ENCODE assay signal across 27 cellular contexts in genomic region chr16:23371368-23371767, GRCh38.
DNase-seq lines count a peak whose midpoint lies in the region; TF ChIP-seq lines count a peak whose summit lies in the region.
"Had no signal": no experiment of that assay in that cellular context is flagged by ENCODE, and none has a peak within 500 bp of the region (broad histone marks: within the 10 kb centered on the region; RNA-seq: fewer than 3 reads in every experiment).

No MANE protein-coding gene starts in this region.

- H3K4me1 ChIP-seq in A673 (ENCODE audit: insufficient read depth, low read length, poor library complexity, severe bottlenecking) (no peaks in the 10 kb centered on the region), OCI-LY1 (ENCODE audit: insufficient read depth, low read length, severe bottlenecking) (no peaks in the 10 kb centered on the region), BE2C (no peaks in the 10 kb centered on the region)
- H3K4me1 ChIP-seq: testis had no signal

- H3K9me2 ChIP-seq in OCI-LY1 (ENCODE audit: low read depth, low read length), result no peaks in the 10 kb centered on the region

- no peaks in the 10 kb centered on the region for H3K9me3 ChIP-seq in A673 (ENCODE audit: low read depth, low read length, poor library complexity, severe bottlenecking)
- no peaks in the 10 kb centered on the region for H3K9me3 ChIP-seq in OCI-LY1 (ENCODE audit: low read length)
- H3K9me3 ChIP-seq in BE2C, result no peaks in the 10 kb centered on the region
- H3K9me3 ChIP-seq: gastrocnemius medialis, pancreas, testis had no signal

- no peak overlapping the region for H3K9ac ChIP-seq in OCI-LY1 (ENCODE audit: low read length)

- H3K36me3 ChIP-seq in A673 (ENCODE audit: insufficient read depth, low read length, poor library complexity, severe bottlenecking), result no peaks in the 10 kb centered on the region
- H3K36me3 ChIP-seq in OCI-LY1 (ENCODE audit: insufficient read depth, low read length), result no peaks in the 10 kb centered on the region
- no peaks in the 10 kb centered on the region for H3K36me3 ChIP-seq in kidney epithelial cell (ENCODE audit: control insufficient read depth, insufficient read depth, low read length)
- H3K36me3 ChIP-seq in BE2C, result no peaks in the 10 kb centered on the region
- H3K36me3 ChIP-seq: gastrocnemius medialis, pancreas had no signal

- CTCF ChIA-PET in A673 (lab: Charles Lee), result no interaction called here

- no peak overlapping the region for H3K4me3 ChIP-seq in A673 (ENCODE audit: low read depth, low read length, poor library complexity, severe bottlenecking)
- no peak overlapping the region for H3K4me3 ChIP-seq in OCI-LY1 (ENCODE audit: low read depth, low read length, poor library complexity, severe bottlenecking)
- no peak overlapping the region for H3K4me3 ChIP-seq in kidney epithelial cell (ENCODE audit: low read depth, low read length)
- H3K4me3 ChIP-seq in BE2C (ENCODE audit: low read depth, low read length), result no peak overlapping the region
- H3K4me3 ChIP-seq: gastrocnemius medialis, hepatocyte, pancreas, testis had no signal

- H3K79me2 ChIP-seq in OCI-LY1 (ENCODE audit: insufficient read depth, low read length), result no peaks in the 10 kb centered on the region
- H3K79me2 ChIP-seq: hepatocyte had no signal

- in situ Hi-C loops in GM13977 (cut with MboI; ENCODE audit: low pct_unique_long_range_greater_than_20kb, low sequenced_read_pairs, unreplicated experiment), result no loop called here

- no peaks in the 10 kb centered on the region for H3F3A ChIP-seq in OCI-LY1 (ENCODE audit: insufficient read depth, low read length)

- H3K4me2 ChIP-seq in OCI-LY1 (ENCODE audit: low read length), result no peak overlapping the region
- H3K4me2 ChIP-seq: hepatocyte had no signal

- TF ChIP-seq CTCF in A673 (conservative IDR thresholded peaks at IDR 0.05; ENCODE audit: low read depth, low read length), result peak; percentile 42; the same call in 1 of the 2 replicates
- peak; percentile 35 for TF ChIP-seq CTCF in GM13977 (IDR thresholded peaks at IDR 0.05; ENCODE audit: extremely low read depth, insufficient read depth, missing control alignments)
- peak; percentile 38 for TF ChIP-seq CTCF in OCI-LY1 (IDR thresholded peaks at IDR 0.05; ENCODE audit: low read length)
- peak; percentile 8 for TF ChIP-seq CTCF in kidney epithelial cell (IDR thresholded peaks at IDR 0.05; ENCODE audit: insufficient read depth, low read length, poor library complexity, severe bottlenecking)
- TF ChIP-seq CTCF in BE2C (IDR thresholded peaks at IDR 0.05; ENCODE audit: low read depth, low read length), result no peak

- intact Hi-C loops in A673 (cut with micrococcal nuclease; ENCODE audit: unreplicated experiment), result no loop called here

- no peak overlapping the region for H2AFZ ChIP-seq in OCI-LY1 (ENCODE audit: low read length)
- H2AFZ ChIP-seq: hepatocyte had no signal

- H3K27me3 ChIP-seq in A673 (replicated peaks; ENCODE audit: insufficient read depth, low read depth, low read length, poor library complexity), result no peaks in the 10 kb centered on the region
- no peaks in the 10 kb centered on the region for H3K27me3 ChIP-seq in OCI-LY1 (ENCODE audit: insufficient read depth, low read length)
- H3K27me3 ChIP-seq in kidney epithelial cell (ENCODE audit: control insufficient read depth, insufficient read depth, low read length), result no peaks in the 10 kb centered on the region
- peaks cover 3% of the 10 kb centered on the region; the same call in 1 of the 2 replicates for H3K27me3 ChIP-seq in BE2C
- H3K27me3 ChIP-seq: gastrocnemius medialis, pancreas, testis had no signal

- no peak overlapping the region for H3K27ac ChIP-seq in A673 (ENCODE audit: low read depth, low read length, poor library complexity, severe bottlenecking)
- no peak overlapping the region for H3K27ac ChIP-seq in OCI-LY1 (ENCODE audit: low read depth, low read length, poor library complexity, severe bottlenecking)
- H3K27ac ChIP-seq: gastrocnemius medialis, hepatocyte, pancreas, testis, VCaP had no signal

- H4K20me1 ChIP-seq in OCI-LY1 (ENCODE audit: insufficient read depth, low read length), result no peaks in the 10 kb centered on the region

- DNase-seq in A673 (ENCODE audit: low spot score), result no peak
- no peak for DNase-seq in GM13977 (ENCODE audit: low spot score)
- DNase-seq in kidney epithelial cell (ENCODE audit: low read depth), result no peak
- DNase-seq in HUDEP-2 (lab: John Stamatoyannopoulos, UW; ENCODE audit: unreplicated experiment in 76 of 76), result no peak
- DNase-seq in DMS53 (lab: John Stamatoyannopoulos, UW), result no peak
- no peak for DNase-seq in BE2C
- no peak for DNase-seq in SHP77 (lab: John Stamatoyannopoulos, UW)
- DNase-seq: activated CD4-positive, alpha-beta T cell treated with anti-CD3 and anti-CD28 coated beads for 48 hours; activated effector memory CD4-positive, alpha-beta T cell treated with Interleukin-2 at 50 U/mL for 16 hours; AML-193; CD4-positive, alpha-beta memory T cell; gastrocnemius medialis; KG1; left colon; NCI-H1436 treated with DMSO at 0.1 percent for 48 hours; NCI-H2081 treated with DMSO at 0.1 percent for 48 hours; NCI-H2227 treated with DMSO at 0.1 percent for 48 hours; NCI-H748 treated with DMSO at 0.1 percent for 48 hours; right cardiac atrium; stimulated activated CD4-positive, alpha-beta T cell treated with anti-CD3 and anti-CD28 coated beads, Interleukin-2, amount 100 ng/mL, for 24 hours; stimulated activated naive CD8-positive, alpha-beta T cell treated with anti-CD3 and anti-CD28 coated beads, Interleukin-15, Interleukin-2, amounts not matched to agents 100 U/mL and 50 U/mL, for 24 hours; T1000; testis had no signal

- BruUV-seq in A673 (replicated peaks; lab: Mats Ljungman, UMichigan), result no TSS peak

- POLR2A ChIA-PET in A673 (lab: Charles Lee; ENCODE audit: low non-redundant PET), result no interaction called here
